ENCODE assay signal across 8 cellular contexts in the genomic region with DNA sequence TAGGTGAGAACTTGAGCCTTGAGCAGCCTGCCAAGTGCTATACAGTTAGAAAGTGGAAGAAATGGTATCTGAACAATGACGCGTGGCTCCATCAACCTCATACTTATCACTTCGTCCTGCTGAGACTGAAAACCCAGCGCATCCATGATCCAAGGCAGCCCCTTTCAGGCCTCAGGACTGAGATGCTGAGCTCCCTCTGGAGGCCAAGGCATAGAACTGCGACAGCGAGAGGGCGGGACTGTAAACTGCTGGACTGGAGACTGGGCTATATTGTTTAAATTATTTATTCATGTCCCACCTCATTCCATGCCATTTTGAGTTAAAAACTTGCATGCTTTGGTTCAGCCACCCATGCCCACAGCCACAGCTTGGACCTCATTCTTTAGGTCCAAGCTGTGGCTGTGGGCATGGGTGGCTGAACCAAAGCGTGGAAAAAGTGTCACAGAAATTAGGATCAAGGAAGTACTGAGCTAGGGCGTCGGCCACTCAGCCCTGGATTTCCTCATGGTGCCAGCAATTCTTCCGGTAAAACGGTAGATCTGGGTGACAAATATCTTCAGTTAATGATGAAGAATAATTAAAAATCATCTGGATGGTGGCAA.
A peak's percentile ranks its signal among the peaks of the same experiment; 100 is the strongest.
DNase-seq lines count a peak whose midpoint lies in the region; ATAC-seq and TF ChIP-seq lines count a peak whose summit lies in the region.

No MANE protein-coding gene starts in this region.

- H3K9me3 Mint-ChIP-seq in GM23338, result no peaks in the 10 kb centered on the region

- TF ChIP-seq CTCF in GM23338 (conservative IDR thresholded peaks at IDR 0.05; ENCODE audit: low read depth in 2 of 2) (peak; percentile 88 to 95), OCI-LY3 (IDR thresholded peaks at IDR 0.05; ENCODE audit: low read depth, low read length) (peak; percentile 60)

- H3K18ac ChIP-seq in neuronal stem cell (ENCODE audit: low read length), result no peak overlapping the region

- no peaks in the 10 kb centered on the region for H3F3A ChIP-seq in GM23338 (replicated peaks; ENCODE audit: low read depth)

- H3K36me3 Mint-ChIP-seq in GM23338 (ENCODE audit: low read depth), result no peaks in the 10 kb centered on the region

- no peak overlapping the region for H4K8ac ChIP-seq in neuronal stem cell (ENCODE audit: low read depth, low read length)

- H2BK15ac ChIP-seq in neuronal stem cell (ENCODE audit: low read length), result no peak overlapping the region

- H3K4me3 ChIP-seq in GM23338, result no peak overlapping the region
- H3K4me3 ChIP-seq in OCI-LY3 (ENCODE audit: low read length), result no peak overlapping the region
- H3K4me3 ChIP-seq in neuronal stem cell (ENCODE audit: low read length in 2 of 2), result no peak overlapping the region

- no peaks in the 10 kb centered on the region for H3K27me3 ChIP-seq in GM23338 (ENCODE audit: insufficient read depth)
- no peaks in the 10 kb centered on the region for H3K27me3 ChIP-seq in OCI-LY3 (ENCODE audit: low read depth, low read length)
- no peaks in the 10 kb centered on the region for H3K27me3 ChIP-seq in neuronal stem cell (ENCODE audit: control insufficient read depth in 3 of 3, insufficient read depth in 3 of 3, low read depth in 1 of 3, low read length in 3 of 3)

- no CpG with 5 or more reads among the region's 12 CpGs for WGBS in neuronal stem cell (ENCODE audit: extremely low coverage in 2 of 2, insufficient read length in 2 of 2, insufficient replicate concordance in 1 of 2), 2 donors

- no peak overlapping the region for H2BK120ac ChIP-seq in neuronal stem cell (ENCODE audit: low read depth, low read length)

- no peak overlapping the region for H2AK5ac ChIP-seq in neuronal stem cell (ENCODE audit: low read depth, low read length)

- H3K9ac ChIP-seq in OCI-LY3 (ENCODE audit: low read length), result no peak overlapping the region
- H3K9ac ChIP-seq in neuronal stem cell (ENCODE audit: low read depth, low read length, poor library complexity), result no peak overlapping the region

- no peak overlapping the region for H3K4me3 Mint-ChIP-seq in GM23338

- H3K36me3 ChIP-seq in GM23338 (ENCODE audit: insufficient read depth), result no peaks in the 10 kb centered on the region
- H3K36me3 ChIP-seq in OCI-LY3 (replicated peaks; ENCODE audit: low read depth, low read length), result no peaks in the 10 kb centered on the region
- H3K36me3 ChIP-seq in neuronal stem cell (replicated peaks in 1 of 2; ENCODE audit: control insufficient read depth in 2 of 2, insufficient read depth in 2 of 2, low read length in 2 of 2), result no peaks in the 10 kb centered on the region

- H4K20me1 ChIP-seq in GM23338 (replicated peaks; ENCODE audit: insufficient read depth), result no peaks in the 10 kb centered on the region
- H4K20me1 ChIP-seq in OCI-LY3 (ENCODE audit: insufficient read depth, low read length), result no peaks in the 10 kb centered on the region

- in situ Hi-C loops in Caki2 (cut with HindIII; ENCODE audit: low pct_unique_long_range_greater_than_20kb, low sequenced_read_pairs), result no loop called here

- H3K14ac ChIP-seq in neuronal stem cell (ENCODE audit: low read length), result no peak overlapping the region

- H3K23ac ChIP-seq in neuronal stem cell (ENCODE audit: low read depth, low read length, poor library complexity), result no peak overlapping the region

- H3K79me2 ChIP-seq in GM23338 (replicated peaks; ENCODE audit: insufficient read depth), result no peaks in the 10 kb centered on the region
- H3K79me2 ChIP-seq in OCI-LY3 (ENCODE audit: low read length), result no peaks in the 10 kb centered on the region

- H3K27ac Mint-ChIP-seq in GM23338, result no peak overlapping the region

- H3K4me1 Mint-ChIP-seq in GM23338, result no peaks in the 10 kb centered on the region

- no peak overlapping the region for H3K4ac ChIP-seq in neuronal stem cell (ENCODE audit: low read length)

- peak; percentile 99 for ATAC-seq in GM23338
- ATAC-seq in GM19395 (IDR thresholded peaks at IDR 0.05; ENCODE audit: unreplicated experiment), result no peak

- DNase-seq in Caki2 (ENCODE audit: low read depth) (peak; percentile 10), GM23338 (ENCODE audit: low spot score) (peak; percentile 88), fibroblast of gingiva (ENCODE audit: low read depth) (peak; percentile 22), neuronal stem cell (ENCODE audit: low spot score) (peak; percentile 68), T-helper 1 cell (no peak), GF-D8 (lab: John Stamatoyannopoulos, UW) (no peak)

- no peak overlapping the region for H2BK5ac ChIP-seq in neuronal stem cell (ENCODE audit: low read length)

- H3K4me2 ChIP-seq in GM23338 (no peak overlapping the region), OCI-LY3 (ENCODE audit: low read length) (no peak overlapping the region), neuronal stem cell (ENCODE audit: insufficient read depth, low read length, poor library complexity, severe bottlenecking) (no peak overlapping the region)

- H3K27ac ChIP-seq in GM23338 (ENCODE audit: low read depth), result no peak overlapping the region
- H3K27ac ChIP-seq in OCI-LY3 (ENCODE audit: low read length), result no peak overlapping the region
- no peak overlapping the region for H3K27ac ChIP-seq in neuronal stem cell (replicated peaks; ENCODE audit: low read length)

- H3K9me2 ChIP-seq in GM23338 (ENCODE audit: insufficient read depth), result no peaks in the 10 kb centered on the region

- no peaks in the 10 kb centered on the region for H3K79me1 ChIP-seq in neuronal stem cell (ENCODE audit: low read depth, low read length)

- no peaks in the 10 kb centered on the region for H3K9me3 ChIP-seq in OCI-LY3 (ENCODE audit: insufficient read depth, low read length)
- no peaks in the 10 kb centered on the region for H3K9me3 ChIP-seq in neuronal stem cell (replicated peaks in 1 of 2; ENCODE audit: control insufficient read depth in 2 of 2, insufficient read depth in 1 of 2, low read depth in 1 of 2, low read length in 2 of 2)

- H2BK12ac ChIP-seq in neuronal stem cell (ENCODE audit: low read length), result no peak overlapping the region

- peak overlapping the region; percentile 83; the same call in 1 of the 2 replicates for H2AFZ ChIP-seq in GM23338
- H2AFZ ChIP-seq in OCI-LY3 (ENCODE audit: low read depth, low read length), result no peak overlapping the region
- H2AFZ ChIP-seq in neuronal stem cell (ENCODE audit: low read length), result peak overlapping the region; percentile 65

- H3K27me3 Mint-ChIP-seq in GM23338 (ENCODE audit: insufficient read depth, low read depth, poor library complexity), result peaks cover 2% of the 10 kb centered on the region

- peaks cover 4% of the 10 kb centered on the region; the same call in 1 of the 2 replicates for H3K4me1 ChIP-seq in GM23338 (ENCODE audit: insufficient read depth)
- no peaks in the 10 kb centered on the region for H3K4me1 ChIP-seq in OCI-LY3 (ENCODE audit: low read length)
- no peaks in the 10 kb centered on the region for H3K4me1 ChIP-seq in neuronal stem cell (ENCODE audit: control insufficient read depth in 2 of 2, insufficient read depth in 1 of 2, low read depth in 1 of 2, low read length in 2 of 2)

- H4K91ac ChIP-seq in neuronal stem cell (ENCODE audit: low read depth, low read length, poor library complexity), result no peak overlapping the region

TF ChIP-seq in GM23338, 12 proteins besides CTCF, POLR2A, EP300 and RAD21:
- no peak for TF ChIP-seq JUNB (IDR thresholded peaks at IDR 0.05; ENCODE audit: unreplicated experiment)
TF ChIP-seq in GM23338: peak in this region for 0.

Comparison
In these comparisons a context has a peak if more than half of its experiments do, and no peak if none do; other contexts are left out.
1. DNase-seq: peak in Caki2 (single experiment), GM23338 (single experiment), fibroblast of gingiva (single experiment) and neuronal stem cell (single experiment); none in T-helper 1 cell (0 of 5) and GF-D8 (single experiment).